In the genomic region with DNA sequence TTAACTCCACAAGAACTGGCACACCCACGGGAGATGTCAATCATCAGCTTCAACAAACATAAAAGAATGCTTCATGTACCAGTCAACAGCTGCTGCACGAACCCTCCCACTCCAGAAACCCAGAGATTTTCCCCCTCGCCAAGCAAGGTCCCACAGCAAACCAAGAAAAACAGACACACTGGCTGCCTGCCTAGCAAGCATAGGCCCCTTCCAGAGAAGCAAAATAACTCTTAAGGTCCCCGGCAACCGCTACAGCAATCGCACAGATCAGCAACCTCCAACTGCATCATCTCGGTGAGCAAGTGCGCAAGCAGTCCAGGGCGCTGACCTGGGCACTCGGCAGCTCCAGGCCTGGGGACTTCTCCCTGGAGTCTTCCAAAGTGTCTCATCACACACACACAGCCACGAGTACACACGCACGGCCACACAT, we compare ENCODE assay signal across 10 cellular contexts.
DNase-seq lines count a peak whose midpoint lies in the region; ATAC-seq and TF ChIP-seq lines count a peak whose summit lies in the region.
"Had no signal": no experiment of that assay in that cellular context is flagged by ENCODE, and none has a peak within 500 bp of the region (broad histone marks: within the 10 kb centered on the region; RNA-seq: fewer than 3 reads in every experiment).

No MANE protein-coding gene starts in this region.

- H3K27ac Mint-ChIP-seq in brain = peak overlapping the region; percentile 82 to 97 (median 90)
- peak overlapping the region; percentile 91 for H3K27ac Mint-ChIP-seq in stimulated activated naive B cell treated with anti-CD40 and anti-IgM and Interleukin-4, amounts not matched to agents 10 μg/mL and 1 μg/mL and 100 μg/mL, for 72 hours

- H3K36me3 Mint-ChIP-seq in brain = peaks cover 73% of the 10 kb centered on the region
- H3K36me3 Mint-ChIP-seq in stimulated activated naive B cell treated with anti-CD40 and anti-IgM and Interleukin-4, amounts not matched to agents 10 μg/mL and 1 μg/mL and 100 μg/mL, for 72 hours = peaks cover 35 to 65% of the 10 kb centered on the region in 2 donors

- peak overlapping the region; percentile 0 to 51 (median 6) for H3K4me3 Mint-ChIP-seq in brain
- no peak overlapping the region for H3K4me3 Mint-ChIP-seq in stimulated activated naive B cell treated with anti-CD40 and anti-IgM and Interleukin-4, amounts not matched to agents 10 μg/mL and 1 μg/mL and 100 μg/mL, for 72 hours

- peaks cover 82% of the 10 kb centered on the region for H3K4me1 Mint-ChIP-seq in brain
- H3K4me1 Mint-ChIP-seq in stimulated activated naive B cell treated with anti-CD40 and anti-IgM and Interleukin-4, amounts not matched to agents 10 μg/mL and 1 μg/mL and 100 μg/mL, for 72 hours = peaks cover under 1 to 25% of the 10 kb centered on the region in 2 donors

- peaks cover 3% of the 10 kb centered on the region for H3K27me3 Mint-ChIP-seq in brain
- H3K27me3 Mint-ChIP-seq in stimulated activated naive B cell treated with anti-CD40 and anti-IgM and Interleukin-4, amounts not matched to agents 10 μg/mL and 1 μg/mL and 100 μg/mL, for 72 hours = no peaks in the 10 kb centered on the region

- ATAC-seq in stimulated activated naive B cell treated with anti-CD40 and anti-IgM and Interleukin-4, amounts not matched to agents 10 μg/mL and 1 μg/mL and 100 μg/mL, for 72 hours (replicated peaks) = no peak
- no peak for ATAC-seq in HG03139 (IDR thresholded peaks at IDR 0.05; ENCODE audit: unreplicated experiment)
- ATAC-seq in activated CD4-positive, CD25-positive, alpha-beta regulatory T cell treated with anti-CD3 and anti-CD28 coated beads, Interleukin-2, amount 50 U/mL, for 24 hours = no peak
- ATAC-seq: Panc1 had no signal

- TF ChIP-seq CTCF in brain (conservative IDR thresholded peaks at IDR 0.05) = no peak

- DNase-seq in NCI-H1092 treated with DMSO at 0.1 percent for 48 hours (lab: John Stamatoyannopoulos, UW) = peak; percentile 17
- no peak for DNase-seq in NCI-H1092 (lab: John Stamatoyannopoulos, UW)
- peak; percentile 77 for DNase-seq in kidney glomerular epithelial cell (lab: John Stamatoyannopoulos, UW)
- DNase-seq in stimulated activated naive B cell treated with anti-CD40 and anti-IgM and Interleukin-4, amounts not matched to agents 10 μg/mL and 1 μg/mL and 100 μg/mL, for 72 hours = no peak
- no peak for DNase-seq in SHP77 treated with DMSO at 0.1 percent for 48 hours (lab: John Stamatoyannopoulos, UW)
- DNase-seq: activated CD8-positive, alpha-beta memory T cell treated with anti-CD3 and anti-CD28 coated beads, Interleukin-2, amount 50 U/mL, for 4 hours had no signal

- no peaks in the 10 kb centered on the region for H3K9me3 Mint-ChIP-seq in brain
- H3K9me3 Mint-ChIP-seq in stimulated activated naive B cell treated with anti-CD40 and anti-IgM and Interleukin-4, amounts not matched to agents 10 μg/mL and 1 μg/mL and 100 μg/mL, for 72 hours = no peaks in the 10 kb centered on the region

Comparison
In these comparisons a context has a peak if more than half of its experiments do, and no peak if none do; other contexts are left out.
1. DNase-seq: peak in NCI-H1092 treated with DMSO at 0.1 percent for 48 hours (single experiment) and kidney glomerular epithelial cell (single experiment); none in NCI-H1092 (single experiment), stimulated activated naive B cell treated with anti-CD40 and anti-IgM and Interleukin-4, amounts not matched to agents 10 μg/mL and 1 μg/mL and 100 μg/mL, for 72 hours (single experiment) and SHP77 treated with DMSO at 0.1 percent for 48 hours (single experiment).
2. H3K4me3 Mint-ChIP-seq: peak in brain (5 of 5); none in stimulated activated naive B cell treated with anti-CD40 and anti-IgM and Interleukin-4, amounts not matched to agents 10 μg/mL and 1 μg/mL and 100 μg/mL, for 72 hours (0 of 2).